ENCODE assay signal across 5 cellular contexts in genomic region chr7:6798047-6798446, GRCh38. TPM values are rescaled to one million over a fixed set of nuclear protein-coding genes. Genes with fewer than 3 reads are reported as not detected.
A peak's percentile ranks its signal among the peaks of the same experiment; 100 is the strongest.
DNase-seq lines count a peak whose midpoint lies in the region; ATAC-seq and TF ChIP-seq lines count a peak whose summit lies in the region.
"Not testable (repeated sequence)": the region's sequence is repeated elsewhere in the genome, so short reads cannot be mapped to it uniquely, and the experiment has no call there.

No MANE protein-coding gene starts in this region.

- H2AFZ ChIP-seq in parathyroid adenoma: not testable (repeated sequence)

- not testable (repeated sequence) for H3K27ac ChIP-seq in lower lobe of right lung, gastrocnemius medialis, upper lobe of right lung
- peak overlapping the region; percentile 70 for H3K27ac ChIP-seq in parathyroid adenoma

- DNase-seq in left lobe of liver (ENCODE audit: low spot score); lower lobe of right lung; gastrocnemius medialis; upper lobe of right lung: not testable (repeated sequence)

- intact Hi-C loops in lower lobe of right lung (cut with DNase I); gastrocnemius medialis (cut with DNase I; ENCODE audit: low total_unique reads); upper lobe of right lung (cut with DNase I): not testable (repeated sequence)

- in situ Hi-C loops in gastrocnemius medialis (cut with MboI; ENCODE audit: low sequenced_read_pairs in 4 of 4): not testable (repeated sequence)

- TF ChIP-seq POLR2A in gastrocnemius medialis (IDR thresholded peaks at IDR 0.05): not testable (repeated sequence)

- not testable (repeated sequence) for H3K79me2 ChIP-seq in parathyroid adenoma

- not testable (repeated sequence) for H3K27me3 ChIP-seq in lower lobe of right lung (ENCODE audit: low read depth); parathyroid adenoma (ENCODE audit: control insufficient read depth, insufficient read depth, low read length); gastrocnemius medialis; upper lobe of right lung

- H3K9me3 ChIP-seq in lower lobe of right lung; parathyroid adenoma (ENCODE audit: control insufficient read depth, low read length); gastrocnemius medialis; upper lobe of right lung: not testable (repeated sequence)

- H3K4me1 ChIP-seq in lower lobe of right lung, parathyroid adenoma, gastrocnemius medialis, upper lobe of right lung: not testable (repeated sequence)

- H3K4me3 ChIP-seq in lower lobe of right lung; parathyroid adenoma (ENCODE audit: low read depth, low read length); gastrocnemius medialis; upper lobe of right lung: not testable (repeated sequence)

- not testable (repeated sequence) for TF ChIP-seq CTCF in lower lobe of right lung (IDR thresholded peaks at IDR 0.05); parathyroid adenoma (IDR thresholded peaks at IDR 0.05); gastrocnemius medialis (IDR thresholded peaks at IDR 0.05 in 4 of 5, conservative IDR thresholded peaks at IDR 0.05 in 1 of 5); upper lobe of right lung (IDR thresholded peaks at IDR 0.05)

- not testable (repeated sequence) for H3K9ac ChIP-seq in parathyroid adenoma

- not testable (repeated sequence) for H3K4me2 ChIP-seq in parathyroid adenoma (ENCODE audit: low read length)

- H3K36me3 ChIP-seq in lower lobe of right lung; parathyroid adenoma (ENCODE audit: control insufficient read depth, insufficient read depth, low read length); gastrocnemius medialis; upper lobe of right lung: not testable (repeated sequence)

- ATAC-seq in left lobe of liver (peak; percentile 61), lower lobe of right lung (peak; percentile 86 to 94), gastrocnemius medialis (peak; percentile 82 to 87), upper lobe of right lung (peak; percentile 81)

RNA-seq across cellular contexts. Expression of gene CCZ1B, which starts 28.0 kb away (rescaled TPM):
- 14.3 TPM for total RNA-seq in left lobe of liver
- 62.7 TPM for total RNA-seq in lower lobe of right lung
- 10 to 100 TPM in 2 of 4 donors, 1 to 10 TPM in 2; 7.6 to 23.3 (median 13.2) TPM for total RNA-seq in gastrocnemius medialis
- 70.4 TPM for total RNA-seq in upper lobe of right lung

RNA-seq across cellular contexts. Expression of gene RSPH10B2, which starts 44.1 kb away (rescaled TPM):
- total RNA-seq in left lobe of liver: not detected
- total RNA-seq in lower lobe of right lung: 4.8 TPM
- 1 to 10 TPM in 2 of 4 donors, under 1 TPM in 2; 0.09 to 6.4 (median 1.1) TPM for total RNA-seq in gastrocnemius medialis
- not detected for total RNA-seq in upper lobe of right lung
